In the genomic region with DNA sequence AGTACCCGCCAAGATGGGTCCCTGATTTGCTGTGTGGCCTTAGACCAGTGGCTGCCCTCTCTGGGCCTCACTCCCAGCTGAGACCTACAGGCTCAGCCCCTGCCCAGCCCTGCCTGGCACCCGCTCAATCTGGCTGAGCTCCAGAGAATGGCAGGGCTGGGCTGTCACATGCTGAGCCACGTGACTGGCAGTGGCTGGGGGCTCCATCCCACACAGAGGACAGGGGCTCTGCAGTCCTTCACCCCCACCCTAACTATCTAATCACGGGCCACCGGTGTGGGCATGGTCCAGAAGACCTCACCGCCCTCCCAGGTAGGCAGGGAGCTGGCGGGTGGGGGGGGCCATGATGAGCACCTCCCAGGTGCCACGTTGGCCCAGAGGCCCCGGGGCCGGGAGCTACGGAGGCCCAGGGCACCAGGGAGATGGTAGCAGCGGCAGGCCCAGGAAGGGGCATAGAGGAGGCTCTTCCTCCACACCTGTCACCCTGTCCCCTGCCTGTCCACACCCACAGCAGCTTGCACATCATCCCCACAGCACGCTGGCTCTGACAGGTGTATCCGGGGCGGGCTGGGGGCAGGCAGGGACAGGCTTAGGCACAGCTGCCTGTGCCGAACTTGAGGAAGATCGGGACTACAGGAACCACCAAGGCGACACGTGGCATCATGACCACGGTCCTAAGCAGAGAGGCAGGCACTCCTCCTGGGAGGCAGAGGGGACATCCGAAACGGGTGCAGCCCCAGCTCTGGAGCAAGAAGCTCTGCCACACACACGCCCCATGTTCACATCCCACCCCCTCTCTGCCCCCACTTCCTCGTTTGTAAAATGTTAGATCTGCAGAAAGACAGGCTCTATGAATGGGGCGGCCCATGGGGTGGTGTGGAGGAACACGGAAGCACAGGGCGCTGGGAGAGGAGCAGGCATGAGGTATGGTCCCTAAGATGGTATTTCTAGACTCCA, we compare ENCODE assay signal across 10 cellular contexts. TPM values are rescaled to one million over a fixed set of nuclear protein-coding genes. Genes with fewer than 3 reads are reported as not detected.
A peak's percentile ranks its signal among the peaks of the same experiment; 100 is the strongest.
DNase-seq lines count a peak whose midpoint lies in the region; ATAC-seq and TF ChIP-seq lines count a peak whose summit lies in the region.
"Had no signal": no experiment of that assay in that cellular context is flagged by ENCODE, and none has a peak within 500 bp of the region (broad histone marks: within the 10 kb centered on the region; RNA-seq: fewer than 3 reads in every experiment).

No MANE protein-coding gene starts in this region.

- peak; percentile 64 for DNase-seq in Right ventricle myocardium superior
- DNase-seq in cardiac septum (ENCODE audit: low spot score) = no peak
- DNase-seq in SIG-M5 (lab: John Stamatoyannopoulos, UW) = peak; percentile 7
- peak; percentile 69 for DNase-seq in lung (ENCODE audit: low spot score)
- DNase-seq in DMS79 (lab: John Stamatoyannopoulos, UW) = no peak
- no peak for DNase-seq in NK-92 treated with Interleukin-12 subunit alpha and Interleukin-12 subunit beta, amount 100 ng/mL, for 24 hours (lab: John Stamatoyannopoulos, UW)

- H3K27ac ChIP-seq in lung (ENCODE audit: low read depth in 1 of 2, low read length in 1 of 2) (peak overlapping the region in 1 of 2 donors; percentile 59), urinary bladder (ENCODE audit: low read depth) (peak overlapping the region; percentile 14)

- H3K4me3 ChIP-seq in lung (no peak overlapping the region), urinary bladder (ENCODE audit: low read depth, low read length) (no peak overlapping the region)

- intact Hi-C loops in Right ventricle myocardium superior (cut with DNase I) (no loop called here), cardiac septum (cut with DNase I) (no loop called here)

- no peaks in the 10 kb centered on the region for H3K9me3 ChIP-seq in lung (ENCODE audit: control insufficient read depth in 2 of 2, insufficient read depth in 1 of 2, low read length in 1 of 2)

- WGBS in lung, 2 donors = 41 to 65% methylated on average over 26 to 27 of the region's 27 CpGs
- 74% methylated on average over 27 of the region's 27 CpGs for WGBS in urinary bladder

- no peak for TF ChIP-seq CTCF in lung (IDR thresholded peaks at IDR 0.05; ENCODE audit: control extremely low read depth, extremely low read depth)

- H3K4me1 ChIP-seq in lung (ENCODE audit: control insufficient read depth in 2 of 2, insufficient read depth in 2 of 2, low read length in 2 of 2) = peaks cover 5 to 9% of the 10 kb centered on the region in 2 donors
- no peaks in the 10 kb centered on the region for H3K4me1 ChIP-seq in urinary bladder (ENCODE audit: insufficient read depth)

- H3K27me3 ChIP-seq in lung (ENCODE audit: control insufficient read depth, insufficient read depth) = no peaks in the 10 kb centered on the region

- H3K36me3 ChIP-seq in lung (ENCODE audit: control insufficient read depth in 2 of 2, insufficient read depth in 2 of 2, low read length in 2 of 2) (no peaks in the 10 kb centered on the region), urinary bladder (ENCODE audit: insufficient read depth) (no peaks in the 10 kb centered on the region)

- peak; percentile 11 for ATAC-seq in Right ventricle myocardium superior (ENCODE audit: poor library complexity)
- no peak for ATAC-seq in lung (ENCODE audit: insufficient read depth, low FRiP score)
- ATAC-seq in GM21360 (IDR thresholded peaks at IDR 0.05; ENCODE audit: unreplicated experiment) = no peak

RNA-seq across cellular contexts. Expression of gene ALDH3B1, which starts 1.5 kb away (rescaled TPM):
- total RNA-seq in Right ventricle myocardium superior (4.4 TPM), cardiac septum (5.1 TPM), lung (100 to 1,000 TPM in 1 of 2 donors, 10 to 100 TPM in 1; 45.6 to 165 TPM), urinary bladder (4.6 TPM)
- polyA plus RNA-seq in lung (100 to 1,000 TPM in 1 of 2 donors, 10 to 100 TPM in 1; 73.9 to 107 TPM), urinary bladder (14.4 TPM)
- total RNA-seq: activated T-helper 2 cell treated with anti-CD3 and anti-CD28 coated beads, Interferon-gamma antibody, Interleukin-2, Interleukin-4, amounts not matched to agents 10 μg/mL and 5 μg/mL and 100 μg/mL, durations not matched to agents 14 hours and 24 hours and 36 hours had no signal
- polyA plus RNA-seq: CD4-positive, alpha-beta memory T cell had no signal

RNA-seq across cellular contexts. Expression of gene UNC93B1, which starts 4.8 kb away (rescaled TPM):
- total RNA-seq in Right ventricle myocardium superior (7.3 TPM), cardiac septum (5.3 TPM), lung (100 to 1,000 TPM in 1 of 2 donors, 10 to 100 TPM in 1; 44.3 to 124 TPM), urinary bladder (20.5 TPM)
- polyA plus RNA-seq in lung (100 to 1,000 TPM in 1 of 2 donors, 10 to 100 TPM in 1; 71.6 to 104 TPM), urinary bladder (34.9 TPM)

RNA-seq across cellular contexts. Expression of gene NDUFS8, which starts 21.8 kb away (rescaled TPM):
- 474 TPM for total RNA-seq in Right ventricle myocardium superior
- total RNA-seq in cardiac septum = 315 TPM
- 100 to 1,000 TPM in 1 of 2 donors, 10 to 100 TPM in 1; 57.8 to 151 TPM for total RNA-seq in lung
- polyA plus RNA-seq in lung = 100 to 1,000 TPM; 139 to 180 TPM
- total RNA-seq in urinary bladder = 57.0 TPM
- 172 TPM for polyA plus RNA-seq in urinary bladder

RNA-seq across cellular contexts. Expression of gene TCIRG1, which starts 30.2 kb away (rescaled TPM):
- total RNA-seq in Right ventricle myocardium superior (22.3 TPM), cardiac septum (26.5 TPM), lung (100 to 1,000 TPM in 1 of 2 donors, 10 to 100 TPM in 1; 70.2 to 322 TPM), urinary bladder (43.4 TPM)
- polyA plus RNA-seq in lung (100 to 1,000 TPM; 244 to 438 TPM), urinary bladder (108 TPM)

Comparison
In these comparisons a context has a peak if more than half of its experiments do, and no peak if none do; other contexts are left out.
1. DNase-seq: peak in Right ventricle myocardium superior (single experiment), SIG-M5 (single experiment) and lung (single experiment); none in cardiac septum (single experiment), DMS79 (single experiment) and NK-92 treated with Interleukin-12 subunit alpha and Interleukin-12 subunit beta, amount 100 ng/mL, for 24 hours (single experiment).